ENCODE assay signal across 9 cellular contexts in the genomic region with DNA sequence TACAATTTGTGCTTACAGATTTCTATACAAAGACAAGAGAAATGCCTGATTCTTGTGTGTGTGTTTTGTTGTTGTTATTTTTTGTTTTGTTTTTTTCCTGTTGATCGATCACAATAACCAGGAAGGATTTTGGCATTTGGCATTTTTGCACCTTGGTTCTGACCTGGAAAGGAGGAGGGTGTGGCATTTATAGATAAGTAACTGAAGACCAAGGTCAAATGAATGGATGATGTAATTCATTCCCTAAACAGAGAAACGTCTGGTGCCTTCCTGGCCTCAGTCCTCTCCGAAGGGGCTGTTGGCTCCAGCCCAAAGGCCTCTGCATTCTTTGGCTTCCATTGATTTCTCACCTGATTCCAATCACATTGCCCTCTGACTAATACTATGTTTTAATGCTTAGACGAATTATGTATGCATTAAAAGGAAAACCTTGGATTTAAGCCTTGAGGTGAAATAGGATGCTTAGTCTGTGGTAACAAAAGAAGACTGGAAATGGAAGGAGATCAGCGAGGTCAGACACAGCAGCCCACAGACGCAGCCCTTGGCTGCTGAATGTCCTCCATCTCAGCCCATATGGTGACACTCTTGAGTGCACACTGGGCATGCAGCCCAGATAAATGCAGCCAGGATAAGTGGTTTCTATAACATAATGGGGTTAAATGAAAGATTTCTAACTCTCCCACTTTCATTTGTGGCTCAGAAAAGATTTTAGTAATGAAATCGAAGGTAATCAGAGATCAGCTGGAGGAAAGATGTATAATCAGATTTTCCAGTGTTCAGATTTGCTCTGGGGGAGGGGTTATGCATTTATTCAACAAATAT.
DNase-seq lines count a peak whose midpoint lies in the region; ATAC-seq and TF ChIP-seq lines count a peak whose summit lies in the region.
"Had no signal": no experiment of that assay in that cellular context is flagged by ENCODE, and none has a peak within 500 bp of the region (broad histone marks: within the 10 kb centered on the region; RNA-seq: fewer than 3 reads in every experiment).

No MANE protein-coding gene starts in this region.

- no peak for TF ChIP-seq POLR2A in spleen (IDR thresholded peaks at IDR 0.05)

- no peaks in the 10 kb centered on the region for H3K27me3 ChIP-seq in colonic mucosa
- H3K27me3 ChIP-seq in spleen (replicated peaks in 1 of 7): peaks cover 0 to 5% (median 0%) of the 10 kb centered on the region in 7 donors
- H3K27me3 ChIP-seq: foreskin keratinocyte had no signal

- peak overlapping the region; percentile 35 for H3K27ac ChIP-seq in colonic mucosa
- H3K27ac ChIP-seq in spleen: peak overlapping the region in 7 of 8 donors; percentile 21 to 71 (median 55)
- H3K27ac ChIP-seq: foreskin keratinocyte had no signal

- H3K36me3 ChIP-seq in colonic mucosa: no peaks in the 10 kb centered on the region
- H3K36me3 ChIP-seq in spleen: no peaks in the 10 kb centered on the region

- no peak overlapping the region for H3K4me3 Mint-ChIP-seq in stimulated activated effector memory CD8-positive, alpha-beta T cell treated with anti-CD3 and anti-CD28 coated beads, Interleukin-12 subunit alpha, Interleukin-12 subunit beta, amount 100 ng/mL, for 72 hours

- no peak for ATAC-seq in activated naive CD4-positive, alpha-beta T cell treated with anti-CD3 and anti-CD28 coated beads, Interleukin-2, amount 50 U/mL, for 72 hours
- ATAC-seq in stimulated activated effector memory CD8-positive, alpha-beta T cell treated with anti-CD3 and anti-CD28 coated beads, Interleukin-12 subunit alpha, Interleukin-12 subunit beta, amount 100 ng/mL, for 72 hours: no peak
- ATAC-seq in GM21515 (IDR thresholded peaks at IDR 0.05; ENCODE audit: unreplicated experiment): no peak

- no peak overlapping the region for H3K27ac Mint-ChIP-seq in activated naive CD4-positive, alpha-beta T cell treated with anti-CD3 and anti-CD28 coated beads, Interleukin-2, amount 50 U/mL, for 72 hours
- H3K27ac Mint-ChIP-seq in stimulated activated effector memory CD8-positive, alpha-beta T cell treated with anti-CD3 and anti-CD28 coated beads, Interleukin-12 subunit alpha, Interleukin-12 subunit beta, amount 100 ng/mL, for 72 hours: no peak overlapping the region

- peak overlapping the region in 1 of 2 donors; percentile 59 for H3K9ac ChIP-seq in colonic mucosa (ENCODE audit: low read depth in 2 of 2, low read length in 2 of 2)

- no peaks in the 10 kb centered on the region for H3K9me3 Mint-ChIP-seq in activated naive CD4-positive, alpha-beta T cell treated with anti-CD3 and anti-CD28 coated beads, Interleukin-2, amount 50 U/mL, for 72 hours
- H3K9me3 Mint-ChIP-seq in stimulated activated effector memory CD8-positive, alpha-beta T cell treated with anti-CD3 and anti-CD28 coated beads, Interleukin-12 subunit alpha, Interleukin-12 subunit beta, amount 100 ng/mL, for 72 hours: no peaks in the 10 kb centered on the region

- peaks cover 5% of the 10 kb centered on the region for H3K4me1 ChIP-seq in colonic mucosa
- H3K4me1 ChIP-seq in spleen: peaks cover 0 to 24% (median 13%) of the 10 kb centered on the region in 6 donors

- intact Hi-C loops in colonic mucosa (cut with DNase I) (loop anchor here (2.0 to 10.0 kb wide), 3 partner anchors 179 to 431 kb away; no protein-coding TSS in a partner anchor), spleen (cut with DNase I; ENCODE audit: low total_unique reads) (loop anchor here (2.0 kb wide), 1 partner anchor 175 kb away; no protein-coding TSS in a partner anchor)

- H3K4me3 ChIP-seq in colonic mucosa: no peak overlapping the region
- no peak overlapping the region for H3K4me3 ChIP-seq in spleen

- H3K4me1 Mint-ChIP-seq in stimulated activated effector memory CD8-positive, alpha-beta T cell treated with anti-CD3 and anti-CD28 coated beads, Interleukin-12 subunit alpha, Interleukin-12 subunit beta, amount 100 ng/mL, for 72 hours: no peaks in the 10 kb centered on the region

- TF ChIP-seq CTCF in colonic mucosa (IDR thresholded peaks at IDR 0.05): no peak
- TF ChIP-seq CTCF in spleen (IDR thresholded peaks at IDR 0.05 in 8 of 11, conservative IDR thresholded peaks at IDR 0.05 in 3 of 11): no peak

- H3K9me3 ChIP-seq in colonic mucosa (no peaks in the 10 kb centered on the region), spleen (no peaks in the 10 kb centered on the region)

- H3K36me3 Mint-ChIP-seq in activated naive CD4-positive, alpha-beta T cell treated with anti-CD3 and anti-CD28 coated beads, Interleukin-2, amount 50 U/mL, for 72 hours: no peaks in the 10 kb centered on the region
- no peaks in the 10 kb centered on the region for H3K36me3 Mint-ChIP-seq in stimulated activated effector memory CD8-positive, alpha-beta T cell treated with anti-CD3 and anti-CD28 coated beads, Interleukin-12 subunit alpha, Interleukin-12 subunit beta, amount 100 ng/mL, for 72 hours

- 35 to 55% (median 37%) methylated on average over 7 of the region's 7 CpGs for WGBS in spleen, 5 donors

- peak; percentile 57 for DNase-seq in NCI-H345 (lab: John Stamatoyannopoulos, UW)
- no peak for DNase-seq in NCI-H345 treated with DMSO at 0.1 percent for 48 hours (lab: John Stamatoyannopoulos, UW; ENCODE audit: unreplicated experiment)
- DNase-seq in NCI-H446 (lab: John Stamatoyannopoulos, UW): peak; percentile 91
- peak; percentile 50 for DNase-seq in colonic mucosa
- no peak for DNase-seq in spleen
- DNase-seq in activated naive CD4-positive, alpha-beta T cell treated with anti-CD3 and anti-CD28 coated beads, Interleukin-2, amount 50 U/mL, for 72 hours (ENCODE audit: low spot score in 2 of 2): no peak
- DNase-seq in stimulated activated effector memory CD8-positive, alpha-beta T cell treated with anti-CD3 and anti-CD28 coated beads, Interleukin-12 subunit alpha, Interleukin-12 subunit beta, amount 100 ng/mL, for 72 hours (ENCODE audit: low spot score in 2 of 2): no peak

Comparison
In these comparisons a context has a peak if more than half of its experiments do, and no peak if none do; other contexts are left out.
1. DNase-seq: peak in NCI-H345 (single experiment), NCI-H446 (2 of 2) and colonic mucosa (single experiment); none in NCI-H345 treated with DMSO at 0.1 percent for 48 hours (single experiment), spleen (single experiment), activated naive CD4-positive, alpha-beta T cell treated with anti-CD3 and anti-CD28 coated beads, Interleukin-2, amount 50 U/mL, for 72 hours (0 of 2) and stimulated activated effector memory CD8-positive, alpha-beta T cell treated with anti-CD3 and anti-CD28 coated beads, Interleukin-12 subunit alpha, Interleukin-12 subunit beta, amount 100 ng/mL, for 72 hours (0 of 2).